ENCODE assay signal across 12 cellular contexts in the genomic region with DNA sequence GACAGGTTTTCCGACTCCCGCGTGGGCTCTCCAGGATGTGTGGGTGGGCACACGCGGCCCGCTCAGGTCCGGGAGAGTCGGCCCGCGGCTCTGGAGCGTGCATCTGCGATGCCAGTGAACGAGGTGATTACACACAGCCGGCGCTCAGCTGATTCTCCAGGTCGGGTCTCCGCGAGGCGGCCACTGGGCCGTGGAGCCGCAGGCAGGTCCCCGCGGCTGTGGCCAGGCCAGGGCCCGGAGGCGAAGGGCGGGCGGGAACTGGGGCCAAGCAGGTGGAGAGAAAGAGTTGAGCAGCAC. TPM values are rescaled to one million over a fixed set of nuclear protein-coding genes. Genes with fewer than 3 reads are reported as not detected.
DNase-seq lines count a peak whose midpoint lies in the region; ATAC-seq, FAIRE-seq and TF ChIP-seq lines count a peak whose summit lies in the region.
"Had no signal": no experiment of that assay in that cellular context is flagged by ENCODE, and none has a peak within 500 bp of the region (broad histone marks: within the 10 kb centered on the region; RNA-seq: fewer than 3 reads in every experiment).

No MANE protein-coding gene starts in this region.

- H4K8ac ChIP-seq in H9 (replicated peaks; ENCODE audit: insufficient read length, low read depth, low read length) = no peak overlapping the region

- H3K9ac ChIP-seq in H9 (ENCODE audit: extremely low read depth, insufficient read length, low read length) = no peak overlapping the region
- no peak overlapping the region for H3K9ac ChIP-seq in kidney (ENCODE audit: low read length in 2 of 2)

- no peak overlapping the region for H2BK12ac ChIP-seq in H9 (ENCODE audit: insufficient read length, low read depth, low read length)

- ATAC-seq in stimulated activated effector memory CD8-positive, alpha-beta T cell treated with anti-CD3 and anti-CD28 coated beads, Interleukin-12 subunit alpha, Interleukin-12 subunit beta, amount 100 ng/mL, for 72 hours = no peak

- no peak overlapping the region; the same call in 1 of the 2 replicates for H3K14ac ChIP-seq in H9 (ENCODE audit: insufficient read depth, low read length)

- H2BK5ac ChIP-seq in H9 (ENCODE audit: insufficient read length, low read length) = no peak overlapping the region

- no peaks in the 10 kb centered on the region for H3K79me2 ChIP-seq in H9 (ENCODE audit: insufficient read depth, low read length)

- peak overlapping the region; percentile 45 for H3K4me2 ChIP-seq in H9 (ENCODE audit: insufficient read depth, insufficient read length, low read length)

- H3K23me2 ChIP-seq in H9 (ENCODE audit: insufficient read length, low read depth, low read length, poor library complexity, severe bottlenecking) = peaks cover 9% of the 10 kb centered on the region

- no peak for TF ChIP-seq CTCF in H9 (conservative IDR thresholded peaks at IDR 0.05)
- TF ChIP-seq CTCF in kidney (IDR thresholded peaks at IDR 0.05; ENCODE audit: borderline replicate concordance, extremely low read depth, insufficient read depth) = no peak

- H2AFZ ChIP-seq in H9 (ENCODE audit: low read length) = no peak overlapping the region

- intact Hi-C loops in kidney (cut with DNase I) = no loop called here
- intact Hi-C loops in activated CD4-positive, alpha-beta T cell treated with anti-CD3 and anti-CD28 coated beads, Interleukin-2, amount 10 ng/mL, durations not matched to agents 24 days and 14 days (cut with micrococcal nuclease) = no loop called here

- H3K4me1 ChIP-seq in H9 (ENCODE audit: insufficient read depth, low read length) = no peaks in the 10 kb centered on the region
- H3K4me1 ChIP-seq in kidney (ENCODE audit: control insufficient read depth in 1 of 2, insufficient read depth in 1 of 2, low read depth in 1 of 2, low read length in 2 of 2) = peaks cover 0 to 8% of the 10 kb centered on the region in 2 donors

- peak overlapping the region; percentile 47 to 58; a peak in 3 of 5 replicates for H3K4me3 Mint-ChIP-seq in H9
- peak overlapping the region; percentile 78 for H3K4me3 Mint-ChIP-seq in stimulated activated effector memory CD8-positive, alpha-beta T cell treated with anti-CD3 and anti-CD28 coated beads, Interleukin-12 subunit alpha, Interleukin-12 subunit beta, amount 100 ng/mL, for 72 hours
- H3K4me3 Mint-ChIP-seq in activated CD4-positive, alpha-beta T cell treated with anti-CD3 and anti-CD28 coated beads, Interleukin-2, amount 10 ng/mL, durations not matched to agents 24 days and 14 days = no peak overlapping the region
- H3K4me3 Mint-ChIP-seq: activated CD8-positive, alpha-beta memory T cell treated with anti-CD3 and anti-CD28 coated beads, Interleukin-2, amount 10 ng/mL, durations not matched to agents 7 days and 5 days had no signal

- no peaks in the 10 kb centered on the region for H3K36me3 ChIP-seq in kidney (ENCODE audit: control insufficient read depth in 1 of 2, insufficient read depth in 2 of 2, low read length in 2 of 2)

- peaks cover 10 to 17% of the 10 kb centered on the region in 2 experiments for H3K4me1 Mint-ChIP-seq in H9
- peaks cover 20% of the 10 kb centered on the region for H3K4me1 Mint-ChIP-seq in stimulated activated effector memory CD8-positive, alpha-beta T cell treated with anti-CD3 and anti-CD28 coated beads, Interleukin-12 subunit alpha, Interleukin-12 subunit beta, amount 100 ng/mL, for 72 hours
- peaks cover 7% of the 10 kb centered on the region for H3K4me1 Mint-ChIP-seq in activated CD4-positive, alpha-beta T cell treated with anti-CD3 and anti-CD28 coated beads, Interleukin-2, amount 10 ng/mL, durations not matched to agents 24 days and 14 days

- H3K27ac Mint-ChIP-seq in H9 = no peak overlapping the region
- no peak overlapping the region for H3K27ac Mint-ChIP-seq in stimulated activated effector memory CD8-positive, alpha-beta T cell treated with anti-CD3 and anti-CD28 coated beads, Interleukin-12 subunit alpha, Interleukin-12 subunit beta, amount 100 ng/mL, for 72 hours
- no peak overlapping the region for H3K27ac Mint-ChIP-seq in activated CD4-positive, alpha-beta T cell treated with anti-CD3 and anti-CD28 coated beads, Interleukin-2, amount 10 ng/mL, durations not matched to agents 24 days and 14 days
- H3K27ac Mint-ChIP-seq: activated CD8-positive, alpha-beta memory T cell treated with anti-CD3 and anti-CD28 coated beads, Interleukin-2, amount 10 ng/mL, durations not matched to agents 7 days and 5 days had no signal

- DNase-seq in H9 (no peak), cerebellum (ENCODE audit: low spot score) (peak; percentile 57), kidney (peak; percentile 74), kidney glomerular epithelial cell (lab: John Stamatoyannopoulos, UW) (no peak), T1000 (lab: John Stamatoyannopoulos, UW) (no peak), erythroblast (lab: John Stamatoyannopoulos, UW) (no peak)
- no peak for DNase-seq in stimulated activated effector memory CD8-positive, alpha-beta T cell treated with anti-CD3 and anti-CD28 coated beads, Interleukin-12 subunit alpha, Interleukin-12 subunit beta, amount 100 ng/mL, for 72 hours (ENCODE audit: low spot score in 2 of 2)
- DNase-seq in activated CD4-positive, alpha-beta T cell treated with anti-CD3 and anti-CD28 coated beads, Interleukin-2, amount 10 ng/mL, durations not matched to agents 24 days and 14 days = no peak
- DNase-seq: activated CD8-positive, alpha-beta memory T cell treated with anti-CD3 and anti-CD28 coated beads, Interleukin-2, amount 10 ng/mL, durations not matched to agents 7 days and 5 days; NCI-H446 had no signal

- no peak for TF ChIP-seq POLR2A in erythroblast (IDR thresholded peaks at IDR 0.05; ENCODE audit: low read length)

- no peak overlapping the region for H4K5ac ChIP-seq in H9 (ENCODE audit: insufficient read length, low read depth, low read length)

- no peak for FAIRE-seq in kidney (lab: Jason Lieb, UNC)

- H4K91ac ChIP-seq in H9 (ENCODE audit: insufficient read length, low read depth, low read length) = no peak overlapping the region

- no peak overlapping the region for H3K18ac ChIP-seq in H9 (ENCODE audit: insufficient read length, low read depth, low read length)

- no peak overlapping the region for H3T11ph ChIP-seq in H9 (ENCODE audit: low read length)

- WGBS in H9 (ENCODE audit: extremely low coverage, insufficient read length, low lambda C conversion rate) = no CpG with 5 or more reads among the region's 27 CpGs

- H3K27me3 Mint-ChIP-seq in H9 (ENCODE audit: low read depth) = peaks cover 48% of the 10 kb centered on the region
- H3K27me3 Mint-ChIP-seq in activated CD4-positive, alpha-beta T cell treated with anti-CD3 and anti-CD28 coated beads, Interleukin-2, amount 10 ng/mL, durations not matched to agents 24 days and 14 days = peaks cover 38% of the 10 kb centered on the region

- H3K23ac ChIP-seq in H9 (ENCODE audit: insufficient read length, low read depth, low read length) = no peak overlapping the region

- H3K27ac ChIP-seq in H9 (ENCODE audit: insufficient read length, low read depth, low read length) (no peak overlapping the region), kidney (ENCODE audit: low read depth in 2 of 2, low read length in 2 of 2) (no peak overlapping the region)

- H3K27me3 ChIP-seq in H9 (ENCODE audit: insufficient read depth, low read length) = peaks cover 16% of the 10 kb centered on the region; the same call in 1 of the 2 replicates

- H3K79me1 ChIP-seq in H9 (ENCODE audit: insufficient read depth, low read depth, low read length, poor library complexity, severe bottlenecking) = no peaks in the 10 kb centered on the region

- H3K36me3 Mint-ChIP-seq in H9 (ENCODE audit: insufficient read depth in 1 of 3, low read depth in 3 of 3) = peaks cover 0 to 3% (median under 1%) of the 10 kb centered on the region in 3 experiments; a peak in 2 of 7 replicates
- no peaks in the 10 kb centered on the region for H3K36me3 Mint-ChIP-seq in stimulated activated effector memory CD8-positive, alpha-beta T cell treated with anti-CD3 and anti-CD28 coated beads, Interleukin-12 subunit alpha, Interleukin-12 subunit beta, amount 100 ng/mL, for 72 hours
- H3K36me3 Mint-ChIP-seq in activated CD4-positive, alpha-beta T cell treated with anti-CD3 and anti-CD28 coated beads, Interleukin-2, amount 10 ng/mL, durations not matched to agents 24 days and 14 days (ENCODE audit: low read depth) = no peaks in the 10 kb centered on the region
- H3K36me3 Mint-ChIP-seq: activated CD8-positive, alpha-beta memory T cell treated with anti-CD3 and anti-CD28 coated beads, Interleukin-2, amount 10 ng/mL, durations not matched to agents 7 days and 5 days; IgD-negative memory B cell had no signal

- H3K4ac ChIP-seq in H9 (ENCODE audit: low read depth, low read length) = no peak overlapping the region

- no peak overlapping the region for H2BK15ac ChIP-seq in H9 (ENCODE audit: low read depth, low read length)

- H4K20me1 ChIP-seq in H9 (ENCODE audit: control insufficient read depth, insufficient read depth, insufficient read length) = no peaks in the 10 kb centered on the region

- H2AK5ac ChIP-seq in H9 (ENCODE audit: insufficient read length, low read length) = no peak overlapping the region

- H3K9me3 ChIP-seq in H9 (ENCODE audit: control insufficient read depth, low read depth, low read length) (no peaks in the 10 kb centered on the region), kidney (ENCODE audit: control insufficient read depth in 1 of 2, low read length in 2 of 2) (no peaks in the 10 kb centered on the region)

- H3K4me3 ChIP-seq in kidney (ENCODE audit: low read length in 2 of 2) = peak overlapping the region in 1 of 2 donors; percentile 51

- no peak overlapping the region for H2BK20ac ChIP-seq in H9 (ENCODE audit: low read depth, low read length, poor library complexity, severe bottlenecking)

- no peak overlapping the region for H3K56ac ChIP-seq in H9 (ENCODE audit: insufficient read length, low read depth, low read length)

- H3K9me3 Mint-ChIP-seq in H9 = no peaks in the 10 kb centered on the region; a peak in 1 of 5 replicates
- no peaks in the 10 kb centered on the region for H3K9me3 Mint-ChIP-seq in stimulated activated effector memory CD8-positive, alpha-beta T cell treated with anti-CD3 and anti-CD28 coated beads, Interleukin-12 subunit alpha, Interleukin-12 subunit beta, amount 100 ng/mL, for 72 hours
- no peaks in the 10 kb centered on the region for H3K9me3 Mint-ChIP-seq in activated CD4-positive, alpha-beta T cell treated with anti-CD3 and anti-CD28 coated beads, Interleukin-2, amount 10 ng/mL, durations not matched to agents 24 days and 14 days

- no peak overlapping the region for H2BK120ac ChIP-seq in H9 (ENCODE audit: low read depth, low read length, poor library complexity, severe bottlenecking)

RNA-seq across cellular contexts. Expression of gene PAK6, which starts 13.2 kb away (rescaled TPM):
- total RNA-seq in H9 (2021) = 7.0 and 7.4 TPM in 2 replicates
- total RNA-seq in cerebellum = 3.7 TPM
- total RNA-seq in kidney = 11.9 TPM
- 8.1 TPM for polyA plus RNA-seq in kidney (ENCODE audit: insufficient read depth, low read depth, low replicate concordance)
- total RNA-seq in activated CD4-positive, alpha-beta T cell treated with anti-CD3 and anti-CD28 coated beads, Interleukin-2, amount 10 ng/mL, durations not matched to agents 24 days and 14 days = 0.33 and 0.54 TPM in 2 replicates
- total RNA-seq: pulmonary artery endothelial cell had no signal
- polyA plus RNA-seq: IgD-negative memory B cell had no signal

RNA-seq across cellular contexts. Expression of gene ANKRD63, which starts 30.8 kb away (rescaled TPM):
- 0.26 and 0.46 TPM in 2 replicates for total RNA-seq in H9 (2021)
- 0.27 TPM for total RNA-seq in cerebellum
- not detected for total RNA-seq in kidney
- polyA plus RNA-seq in kidney (ENCODE audit: insufficient read depth, low read depth, low replicate concordance) = not detected
- total RNA-seq in activated CD4-positive, alpha-beta T cell treated with anti-CD3 and anti-CD28 coated beads, Interleukin-2, amount 10 ng/mL, durations not matched to agents 24 days and 14 days = not detected in 2 replicates
- total RNA-seq: activated CD8-positive, alpha-beta memory T cell treated with anti-CD3 and anti-CD28 coated beads, Interleukin-2, amount 10 ng/mL, durations not matched to agents 7 days and 5 days had no signal
- polyA plus RNA-seq: IgD-negative memory B cell had no signal

RNA-seq across cellular contexts. Expression of gene PLCB2, which starts 55.6 kb away (rescaled TPM):
- 5.7 and 7.4 TPM in 2 replicates for total RNA-seq in H9 (2021)
- total RNA-seq in cerebellum = 4.4 TPM
- total RNA-seq in kidney = 37.2 TPM
- polyA plus RNA-seq in kidney (ENCODE audit: insufficient read depth, low read depth, low replicate concordance) = 4.4 TPM
- 82.7 and 95.7 TPM in 2 replicates for total RNA-seq in activated CD4-positive, alpha-beta T cell treated with anti-CD3 and anti-CD28 coated beads, Interleukin-2, amount 10 ng/mL, durations not matched to agents 24 days and 14 days

Comparison
In these comparisons a context has a peak if more than half of its experiments do, and no peak if none do; other contexts are left out.
1. DNase-seq: peak in cerebellum (single experiment) and kidney (single experiment); none in H9 (single experiment), stimulated activated effector memory CD8-positive, alpha-beta T cell treated with anti-CD3 and anti-CD28 coated beads, Interleukin-12 subunit alpha, Interleukin-12 subunit beta, amount 100 ng/mL, for 72 hours (0 of 2), kidney glomerular epithelial cell (single experiment), T1000 (single experiment), erythroblast (0 of 2) and activated CD4-positive, alpha-beta T cell treated with anti-CD3 and anti-CD28 coated beads, Interleukin-2, amount 10 ng/mL, durations not matched to agents 24 days and 14 days (single experiment).